Comparison of ENCODE assay signal across 10 cellular contexts in genomic region chr5:179258922-179259730, GRCh38.
A peak's percentile ranks its signal among the peaks of the same experiment; 100 is the strongest.
DNase-seq lines count a peak whose midpoint lies in the region; ATAC-seq, FAIRE-seq and TF ChIP-seq lines count a peak whose summit lies in the region.
"Had no signal": no experiment of that assay in that cellular context is flagged by ENCODE, and none has a peak within 500 bp of the region (broad histone marks: within the 10 kb centered on the region; RNA-seq: fewer than 3 reads in every experiment).

No MANE protein-coding gene starts in this region.

- TF ChIP-seq POLR2A in H54 (IDR thresholded peaks at IDR 0.05; ENCODE audit: low read depth, low read length), result no peak

- FAIRE-seq in H54 (lab: Jason Lieb, UNC) (no peak), RCC 7860 (lab: Jason Lieb, UNC) (peak; percentile 94)

- peak; percentile 96 for DNase-seq in H54 (ENCODE audit: insufficient read length, low spot score)
- peak; percentile 95 for DNase-seq in RCC 7860 (ENCODE audit: low spot score)
- DNase-seq in Right ventricle myocardium superior, result peak; percentile 72
- peak; percentile 62 for DNase-seq in sciatic nerve (ENCODE audit: low spot score)
- DNase-seq in DMS53 treated with DMSO at 0.1 percent for 48 hours (lab: John Stamatoyannopoulos, UW; ENCODE audit: unreplicated experiment), result no peak
- no peak for DNase-seq in LoVo (ENCODE audit: low spot score)
- DNase-seq in mucosa of gallbladder (ENCODE audit: low spot score), result no peak
- DNase-seq: activated T-cell treated with anti-CD3 and anti-CD28 coated beads, Interleukin-2, amount 50 U/mL, for 72 hours; NCI-H2081 had no signal

- intact Hi-C loops in Right ventricle myocardium superior (cut with DNase I) (no loop called here), sciatic nerve (cut with DNase I) (no loop called here)

- ATAC-seq in Right ventricle myocardium superior (ENCODE audit: poor library complexity) (peak; percentile 29), sciatic nerve (peak; percentile 9), HG02870 (IDR thresholded peaks at IDR 0.05; ENCODE audit: unreplicated experiment) (no peak)
- ATAC-seq: activated T-cell treated with anti-CD3 and anti-CD28 coated beads, Interleukin-2, amount 50 U/mL, for 72 hours had no signal

Comparison
In these comparisons a context has a peak if more than half of its experiments do, and no peak if none do; other contexts are left out.
1. DNase-seq: peak in H54 (single experiment), RCC 7860 (single experiment), Right ventricle myocardium superior (single experiment) and sciatic nerve (single experiment); none in DMS53 treated with DMSO at 0.1 percent for 48 hours (single experiment), LoVo (single experiment) and mucosa of gallbladder (single experiment).